ENCODE assay signal across 12 cellular contexts in genomic region chr14:102055181-102055901, GRCh38. TPM values are rescaled to one million over a fixed set of nuclear protein-coding genes. Genes with fewer than 3 reads are reported as not detected.
DNase-seq lines count a peak whose midpoint lies in the region; ATAC-seq and TF ChIP-seq lines count a peak whose summit lies in the region.
"Had no signal": no experiment of that assay in that cellular context is flagged by ENCODE, and none has a peak within 500 bp of the region (broad histone marks: within the 10 kb centered on the region; RNA-seq: fewer than 3 reads in every experiment).

No MANE protein-coding gene starts in this region.

- H3K27ac Mint-ChIP-seq in T-helper 1 cell treated with Interleukin-12 subunit alpha and Interleukin-12 subunit beta and Interleukin-4 antibody, amounts not matched to agents 30 μg/mL and 1 μg/mL, for 36 hours = peak overlapping the region; percentile 6
- peak overlapping the region; percentile 25 for H3K27ac Mint-ChIP-seq in activated naive CD8-positive, alpha-beta T cell treated with anti-CD3 and anti-CD28 coated beads, Interleukin-2, amount 10 ng/mL, durations not matched to agents 7 days and 5 days
- no peak overlapping the region for H3K27ac Mint-ChIP-seq in stimulated activated memory B cell treated with anti-CD40 and anti-IgM and Interleukin-4, amounts not matched to agents 10 μg/mL and 1 μg/mL and 100 μg/mL, for 72 hours
- H3K27ac Mint-ChIP-seq: B cell had no signal

- ATAC-seq in activated naive CD8-positive, alpha-beta T cell treated with anti-CD3 and anti-CD28 coated beads, Interleukin-2, amount 10 ng/mL, durations not matched to agents 7 days and 5 days (ENCODE audit: low read depth) = no peak
- ATAC-seq in stimulated activated memory B cell treated with anti-CD40 and anti-IgM and Interleukin-4, amounts not matched to agents 10 μg/mL and 1 μg/mL and 100 μg/mL, for 72 hours = peak; percentile 16

- POLR2A ChIA-PET in activated naive CD8-positive, alpha-beta T cell treated with anti-CD3 and anti-CD28 coated beads, Interleukin-2, amount 10 ng/mL, durations not matched to agents 7 days and 5 days (lab: Charles Lee) = no interaction called here

- H3K27ac ChIP-seq in sigmoid colon = no peak overlapping the region

- DNase-seq in T-helper 1 cell = no peak
- DNase-seq in activated naive CD8-positive, alpha-beta T cell treated with anti-CD3 and anti-CD28 coated beads, Interleukin-2, amount 10 ng/mL, durations not matched to agents 7 days and 5 days = no peak
- DNase-seq in hepatic stellate cell (ENCODE audit: low spot score) = peak; percentile 48
- DNase-seq in NCI-H69 (lab: John Stamatoyannopoulos, UW) = no peak
- DNase-seq in sigmoid colon = no peak
- no peak for DNase-seq in germinal center (ENCODE audit: low spot score)
- DNase-seq: activated CD4-positive, alpha-beta T cell treated with anti-CD3 and anti-CD28 coated beads, Interleukin-2, amount 50 U/mL, for 1 hour; OCI-M1; stimulated activated CD4-positive, alpha-beta T cell treated with anti-CD3 and anti-CD28 coated beads, Interleukin-12 subunit alpha, Interleukin-12 subunit beta, amount 100 ng/mL, for 4 hours had no signal

- H3K9me3 ChIP-seq in sigmoid colon = no peaks in the 10 kb centered on the region

- intact Hi-C loops in sigmoid colon (cut with DNase I) = no loop called here

- peaks cover 0 to 35% (median 10%) of the 10 kb centered on the region in 4 donors for H3K36me3 ChIP-seq in sigmoid colon

- no peak overlapping the region for H3K4me3 Mint-ChIP-seq in T-helper 1 cell treated with Interleukin-12 subunit alpha and Interleukin-12 subunit beta and Interleukin-4 antibody, amounts not matched to agents 30 μg/mL and 1 μg/mL, for 36 hours
- no peak overlapping the region for H3K4me3 Mint-ChIP-seq in activated naive CD8-positive, alpha-beta T cell treated with anti-CD3 and anti-CD28 coated beads, Interleukin-2, amount 10 ng/mL, durations not matched to agents 7 days and 5 days
- H3K4me3 Mint-ChIP-seq in stimulated activated memory B cell treated with anti-CD40 and anti-IgM and Interleukin-4, amounts not matched to agents 10 μg/mL and 1 μg/mL and 100 μg/mL, for 72 hours = no peak overlapping the region
- H3K4me3 Mint-ChIP-seq: B cell had no signal

- no peaks in the 10 kb centered on the region for H3K27me3 Mint-ChIP-seq in T-helper 1 cell treated with Interleukin-12 subunit alpha and Interleukin-12 subunit beta and Interleukin-4 antibody, amounts not matched to agents 30 μg/mL and 1 μg/mL, for 36 hours (ENCODE audit: low read depth)
- H3K27me3 Mint-ChIP-seq in activated naive CD8-positive, alpha-beta T cell treated with anti-CD3 and anti-CD28 coated beads, Interleukin-2, amount 10 ng/mL, durations not matched to agents 7 days and 5 days = peaks cover 2% of the 10 kb centered on the region
- no peaks in the 10 kb centered on the region for H3K27me3 Mint-ChIP-seq in stimulated activated memory B cell treated with anti-CD40 and anti-IgM and Interleukin-4, amounts not matched to agents 10 μg/mL and 1 μg/mL and 100 μg/mL, for 72 hours
- H3K27me3 Mint-ChIP-seq: B cell had no signal

- H3K27me3 ChIP-seq in sigmoid colon = no peaks in the 10 kb centered on the region

- WGBS in sigmoid colon, 2 donors = 73 to 80% methylated on average over 24 of the region's 24 CpGs

- no peak for TF ChIP-seq POLR2A in sigmoid colon (IDR thresholded peaks at IDR 0.05)

- H3K9me3 Mint-ChIP-seq in T-helper 1 cell treated with Interleukin-12 subunit alpha and Interleukin-12 subunit beta and Interleukin-4 antibody, amounts not matched to agents 30 μg/mL and 1 μg/mL, for 36 hours = no peaks in the 10 kb centered on the region
- no peaks in the 10 kb centered on the region for H3K9me3 Mint-ChIP-seq in activated naive CD8-positive, alpha-beta T cell treated with anti-CD3 and anti-CD28 coated beads, Interleukin-2, amount 10 ng/mL, durations not matched to agents 7 days and 5 days
- no peaks in the 10 kb centered on the region for H3K9me3 Mint-ChIP-seq in stimulated activated memory B cell treated with anti-CD40 and anti-IgM and Interleukin-4, amounts not matched to agents 10 μg/mL and 1 μg/mL and 100 μg/mL, for 72 hours

- H3K36me3 Mint-ChIP-seq in T-helper 1 cell treated with Interleukin-12 subunit alpha and Interleukin-12 subunit beta and Interleukin-4 antibody, amounts not matched to agents 30 μg/mL and 1 μg/mL, for 36 hours (ENCODE audit: low read depth) = peaks cover 18% of the 10 kb centered on the region
- peaks cover 14% of the 10 kb centered on the region for H3K36me3 Mint-ChIP-seq in activated naive CD8-positive, alpha-beta T cell treated with anti-CD3 and anti-CD28 coated beads, Interleukin-2, amount 10 ng/mL, durations not matched to agents 7 days and 5 days
- H3K36me3 Mint-ChIP-seq in stimulated activated memory B cell treated with anti-CD40 and anti-IgM and Interleukin-4, amounts not matched to agents 10 μg/mL and 1 μg/mL and 100 μg/mL, for 72 hours = peaks cover 47% of the 10 kb centered on the region

- no peak for TF ChIP-seq CTCF in sigmoid colon (IDR thresholded peaks at IDR 0.05)

- H3K4me1 Mint-ChIP-seq in T-helper 1 cell treated with Interleukin-12 subunit alpha and Interleukin-12 subunit beta and Interleukin-4 antibody, amounts not matched to agents 30 μg/mL and 1 μg/mL, for 36 hours (ENCODE audit: low read depth) = peaks cover 2% of the 10 kb centered on the region
- peaks cover 4% of the 10 kb centered on the region for H3K4me1 Mint-ChIP-seq in activated naive CD8-positive, alpha-beta T cell treated with anti-CD3 and anti-CD28 coated beads, Interleukin-2, amount 10 ng/mL, durations not matched to agents 7 days and 5 days
- no peaks in the 10 kb centered on the region for H3K4me1 Mint-ChIP-seq in stimulated activated memory B cell treated with anti-CD40 and anti-IgM and Interleukin-4, amounts not matched to agents 10 μg/mL and 1 μg/mL and 100 μg/mL, for 72 hours
- H3K4me1 Mint-ChIP-seq: B cell had no signal

- H3K4me3 ChIP-seq in sigmoid colon = no peak overlapping the region

- TF ChIP-seq EP300 in sigmoid colon (IDR thresholded peaks at IDR 0.05) = no peak

- peaks cover 0 to 6% (median 0%) of the 10 kb centered on the region in 4 donors for H3K4me1 ChIP-seq in sigmoid colon

RNA-seq across cellular contexts. Expression of gene HSP90AA1, which starts 31.5 kb away (rescaled TPM):
- total RNA-seq in activated naive CD8-positive, alpha-beta T cell treated with anti-CD3 and anti-CD28 coated beads, Interleukin-2, amount 10 ng/mL, durations not matched to agents 7 days and 5 days = 100 to 1,000 TPM; 372 to 398 TPM
- 100 to 1,000 TPM; 252 to 463 (median 333) TPM for total RNA-seq in sigmoid colon
- 100 to 1,000 TPM; 167 to 333 (median 245) TPM for polyA plus RNA-seq in sigmoid colon
